ENCODE assay signal across 9 cellular contexts in the genomic region with DNA sequence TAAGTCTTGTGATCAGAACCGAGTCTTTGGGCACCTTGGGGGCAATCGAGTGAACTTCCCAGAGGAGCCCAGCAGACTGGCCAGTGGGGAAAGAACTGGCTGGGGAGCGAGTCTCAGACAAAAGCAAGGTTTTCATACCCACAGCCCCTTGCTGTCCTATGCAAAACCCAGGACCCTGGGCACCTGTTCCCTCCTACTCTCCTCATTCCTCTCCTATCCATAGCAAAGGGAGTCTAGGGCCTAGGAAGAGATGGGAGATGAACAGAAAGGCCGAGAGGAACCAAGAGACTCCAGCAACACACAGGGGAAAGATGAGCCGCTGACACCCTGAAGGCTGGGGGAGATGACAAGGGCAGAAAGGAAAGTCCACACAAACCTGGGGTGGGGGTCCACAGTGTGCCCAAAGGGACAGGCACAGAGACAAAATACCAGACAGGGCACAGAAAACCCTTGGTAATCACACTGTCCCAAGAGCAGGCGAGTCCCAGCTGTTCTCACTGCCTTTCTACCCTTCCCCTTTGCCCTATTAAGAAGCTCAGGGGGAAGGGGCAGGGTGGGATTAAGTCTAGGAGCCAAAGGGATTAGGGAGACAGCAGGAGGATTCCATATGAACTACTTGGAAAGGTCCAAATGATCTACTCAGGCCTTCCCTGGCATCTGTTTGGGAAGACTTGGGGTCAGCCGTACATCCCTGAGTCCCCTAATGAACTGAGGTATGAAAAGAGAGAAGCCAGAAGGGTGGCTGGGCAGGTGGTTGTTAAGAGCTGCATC. TPM values are rescaled to one million over a fixed set of nuclear protein-coding genes. Genes with fewer than 3 reads are reported as not detected.
DNase-seq lines count a peak whose midpoint lies in the region; ATAC-seq and TF ChIP-seq lines count a peak whose summit lies in the region.
"Had no signal": no experiment of that assay in that cellular context is flagged by ENCODE, and none has a peak within 500 bp of the region (broad histone marks: within the 10 kb centered on the region; RNA-seq: fewer than 3 reads in every experiment).

No MANE protein-coding gene starts in this region.

- dilution Hi-C loops in IMR-90 (cut with HindIII; ENCODE audit: low sequenced_read_pairs, unreplicated experiment), result no loop called here

- POLR2A ChIA-PET in A673 (lab: Charles Lee; ENCODE audit: low non-redundant PET) (interaction anchor here (1.2 kb wide), 1 partner anchor 42 kb away, joined by 4 read pairs; no protein-coding TSS in a partner anchor), IMR-90 (lab: Charles Lee; ENCODE audit: unreplicated experiment) (interaction anchor here (1.6 kb wide), 1 partner anchor 42 kb away, joined by 6 read pairs; no protein-coding TSS in a partner anchor)

- 50% methylated on average over 2 of the region's 7 CpGs; no CpG with 5 or more reads in 1 of the 2 experiments for WGBS in IMR-90 (ENCODE audit: extremely low coverage in 2 of 2, insufficient read length in 1 of 2), 2 experiments

- peaks cover 13 to 47% of the 10 kb centered on the region in 2 experiments for H3K79me1 ChIP-seq in IMR-90 (ENCODE audit: low read depth in 1 of 2, low read length in 2 of 2)

- H3K4ac ChIP-seq in IMR-90 (ENCODE audit: low read depth, low read length), result peak overlapping the region; percentile 34; the same call in 1 of the 2 replicates

- no peak overlapping the region for H4K8ac ChIP-seq in IMR-90 (ENCODE audit: low read depth in 2 of 2, low read length in 2 of 2)

- no peak overlapping the region for H2BK15ac ChIP-seq in IMR-90 (ENCODE audit: low read depth, low read length)

- TF ChIP-seq CTCF in A673 (conservative IDR thresholded peaks at IDR 0.05; ENCODE audit: low read depth, low read length) (no peak), IMR-90 (conservative IDR thresholded peaks at IDR 0.05; ENCODE audit: low read depth, low read length) (no peak), breast epithelium (IDR thresholded peaks at IDR 0.05) (no peak), GM13977 (IDR thresholded peaks at IDR 0.05; ENCODE audit: extremely low read depth, insufficient read depth, missing control alignments) (no peak)

- peak overlapping the region; percentile 81 for H3K23ac ChIP-seq in IMR-90 (ENCODE audit: low read depth, low read length)

- DNase-seq in A673 (ENCODE audit: low spot score) (no peak), IMR-90 (no peak), breast epithelium (ENCODE audit: low spot score in 2 of 2) (no peak), GM13977 (ENCODE audit: low spot score) (no peak), DMS79 (lab: John Stamatoyannopoulos, UW) (no peak), COR-L47 (lab: John Stamatoyannopoulos, UW) (no peak)
- DNase-seq in effector CD8-positive, alpha-beta T cell (lab: John Stamatoyannopoulos, UW), result no peak
- DNase-seq: activated gamma-delta T cell treated with Interleukin-2 at 50 U/mL for 16 hours had no signal

- H3K9me3 ChIP-seq in A673 (ENCODE audit: low read depth, low read length, poor library complexity, severe bottlenecking) (no peaks in the 10 kb centered on the region), IMR-90 (ENCODE audit: control insufficient read depth, insufficient read depth, low read length) (no peaks in the 10 kb centered on the region), breast epithelium (no peaks in the 10 kb centered on the region), muscle layer of duodenum (ENCODE audit: control insufficient read depth in 1 of 2, low read length in 2 of 2) (no peaks in the 10 kb centered on the region)

- H2AK9ac ChIP-seq in IMR-90 (replicated peaks; ENCODE audit: low read depth, low read length, poor library complexity), result peak overlapping the region; percentile 38

- TF ChIP-seq RAD21 in IMR-90 (IDR thresholded peaks at IDR 0.05; ENCODE audit: low read length), result no peak

- no peak overlapping the region for H3K4me3 ChIP-seq in A673 (ENCODE audit: low read depth, low read length, poor library complexity, severe bottlenecking)
- H3K4me3 ChIP-seq in IMR-90 (ENCODE audit: insufficient read depth, low read depth, low read length), result no peak overlapping the region
- H3K4me3 ChIP-seq in breast epithelium, result peak overlapping the region in 1 of 3 donors; percentile 34
- peak overlapping the region; percentile 59 to 97 for H3K4me3 ChIP-seq in muscle layer of duodenum (ENCODE audit: low read depth in 1 of 2, low read length in 2 of 2)

- H3K4me2 ChIP-seq in IMR-90 (ENCODE audit: low read depth, low read length), result peak overlapping the region; percentile 76

- ATAC-seq in IMR-90 (ENCODE audit: low read depth), result no peak

- H2BK120ac ChIP-seq in IMR-90 (ENCODE audit: low read depth, low read length), result no peak overlapping the region

- TF ChIP-seq POLR2A in IMR-90 (IDR thresholded peaks at IDR 0.05; ENCODE audit: low read depth, low read length), result no peak
- no peak for TF ChIP-seq POLR2A in breast epithelium (IDR thresholded peaks at IDR 0.05)

- H4K91ac ChIP-seq in IMR-90 (ENCODE audit: insufficient read depth, low read depth, low read length), result no peak overlapping the region

- no peaks in the 10 kb centered on the region for H3K27me3 ChIP-seq in A673 (replicated peaks; ENCODE audit: insufficient read depth, low read depth, low read length, poor library complexity)
- H3K27me3 ChIP-seq in IMR-90 (ENCODE audit: control insufficient read depth, insufficient read depth, low read length), result no peaks in the 10 kb centered on the region
- no peaks in the 10 kb centered on the region for H3K27me3 ChIP-seq in breast epithelium
- H3K27me3 ChIP-seq in muscle layer of duodenum (ENCODE audit: low read depth, low read length), result no peaks in the 10 kb centered on the region

- H3K4me1 ChIP-seq in A673 (ENCODE audit: insufficient read depth, low read length, poor library complexity, severe bottlenecking) (peaks cover 31% of the 10 kb centered on the region), IMR-90 (ENCODE audit: control insufficient read depth, insufficient read depth, low read length) (peaks cover 14% of the 10 kb centered on the region), breast epithelium (peaks cover 7 to 11% of the 10 kb centered on the region in 2 donors), muscle layer of duodenum (ENCODE audit: control insufficient read depth in 1 of 2, insufficient read depth in 2 of 2, low read length in 2 of 2) (peaks cover 11 to 40% of the 10 kb centered on the region in 2 donors)

- CTCF ChIA-PET in A673 (lab: Charles Lee), result interaction anchor here (0.7 to 1.5 kb wide), 3 partner anchors 25 to 407 kb away, joined by 3 to 30 read pairs (median 12); no protein-coding TSS in a partner anchor
- CTCF ChIA-PET in IMR-90 (lab: Yijun Ruan, JAX), result interaction anchor here (0.5 to 2.0 kb wide), 6 partner anchors 11 to 142 kb away, joined by 3 to 12 read pairs (median 4); partner anchors contain the start of gene NRM

- H3K36me3 ChIP-seq in A673 (ENCODE audit: insufficient read depth, low read length, poor library complexity, severe bottlenecking) (peaks cover 20% of the 10 kb centered on the region), IMR-90 (ENCODE audit: control insufficient read depth, insufficient read depth, low read length) (peaks cover 63% of the 10 kb centered on the region), breast epithelium (peaks cover 5% of the 10 kb centered on the region), muscle layer of duodenum (ENCODE audit: control insufficient read depth in 1 of 2, insufficient read depth in 2 of 2, low read length in 2 of 2) (peaks cover 24 to 30% of the 10 kb centered on the region in 2 donors)

- H2BK5ac ChIP-seq in IMR-90 (ENCODE audit: low read depth, low read length, poor library complexity, severe bottlenecking), result peak overlapping the region; percentile 1

- in situ Hi-C loops in IMR-90 (cut with MboI; ENCODE audit: low sequenced_read_pairs) (loop anchor here (5.0 kb wide), 2 partner anchors 42 to 197 kb away; partner anchors contain the start of gene TUBB), GM13977 (cut with MboI; ENCODE audit: low pct_unique_long_range_greater_than_20kb, low sequenced_read_pairs, unreplicated experiment) (loop anchor here (5.0 kb wide), 1 partner anchor 47 kb away; no protein-coding TSS in a partner anchor)

- no peak overlapping the region for H3K18ac ChIP-seq in IMR-90 (ENCODE audit: low read depth, low read length)

- H3K56ac ChIP-seq in IMR-90 (ENCODE audit: extremely low read depth, insufficient read depth, low read length), result no peak overlapping the region

- no peaks in the 10 kb centered on the region for H3K9me1 ChIP-seq in IMR-90 (ENCODE audit: insufficient read depth, low read length)

- H2AK5ac ChIP-seq in IMR-90 (ENCODE audit: low read depth, low read length), result no peak overlapping the region; the same call in 1 of the 2 replicates

- H2BK20ac ChIP-seq in IMR-90 (ENCODE audit: low read depth, low read length), result no peak overlapping the region

- H3K9ac ChIP-seq in IMR-90 (ENCODE audit: low read depth, low read length), result peak overlapping the region; percentile 8

- BruUV-seq in A673 (replicated peaks; lab: Mats Ljungman, UMichigan) (no TSS peak), IMR-90 (replicated peaks; lab: Mats Ljungman, UMichigan) (no TSS peak)

- H3K27ac ChIP-seq in A673 (ENCODE audit: low read depth, low read length, poor library complexity, severe bottlenecking) (peak overlapping the region; percentile 43), IMR-90 (ENCODE audit: insufficient read depth, low read length) (peak overlapping the region; percentile 47), breast epithelium (peak overlapping the region; percentile 48 to 51), muscle layer of duodenum (ENCODE audit: low read length) (peak overlapping the region; percentile 85)

- H4K5ac ChIP-seq in IMR-90 (ENCODE audit: low read depth, low read length), result no peak overlapping the region

- intact Hi-C loops in A673 (cut with micrococcal nuclease; ENCODE audit: unreplicated experiment) (loop anchor here (1.0 to 10.0 kb wide), 4 partner anchors 42 to 407 kb away; partner anchors contain the start of gene HLA-E), IMR-90 (cut with micrococcal nuclease) (loop anchor here (1.0 to 5.0 kb wide), 3 partner anchors 42 to 407 kb away; no protein-coding TSS in a partner anchor), breast epithelium (cut with DNase I; ENCODE audit: low total_unique reads) (loop anchor here (5.0 to 10.0 kb wide), 2 partner anchors 167 to 195 kb away; partner anchors contain the start of gene HLA-E)

- H4K20me1 ChIP-seq in IMR-90 (ENCODE audit: insufficient read depth, low read length), result peaks cover 86% of the 10 kb centered on the region

- H2AFZ ChIP-seq in IMR-90 (replicated peaks; ENCODE audit: low read length, poor library complexity), result no peak overlapping the region

- peak overlapping the region; percentile 76 for H3K14ac ChIP-seq in IMR-90 (replicated peaks; ENCODE audit: low read depth, low read length)

RNA-seq across cellular contexts. Expression of gene PPP1R18, which starts 6.5 kb away (rescaled TPM):
- 49.3 and 50.3 TPM in 2 replicates for total RNA-seq in A673 (2021)
- total RNA-seq in IMR-90 (2012; rRNA removed), result 31.9 and 32.8 TPM in 2 replicates
- 129 and 134 TPM in 2 replicates for polyA plus RNA-seq in IMR-90 (2012; rRNA removed)
- 129 and 140 TPM in 2 replicates for polyA plus RNA-seq in IMR-90 (2012; cell fraction: cytosol; rRNA removed)
- polyA plus RNA-seq in IMR-90 (2012; cell fraction: nucleus; rRNA removed; ENCODE audit: low replicate concordance), result 114 and 118 TPM in 2 replicates
- total RNA-seq in breast epithelium, result 10 to 100 TPM; 18.3 to 41.6 (median 20.0) TPM

RNA-seq across cellular contexts. Expression of gene DHX16, which starts 7.1 kb away (rescaled TPM):
- 44.7 and 46.4 TPM in 2 replicates for total RNA-seq in A673 (2021)
- 43.9 and 48.4 TPM in 2 replicates for total RNA-seq in IMR-90 (2012; rRNA removed)
- polyA plus RNA-seq in IMR-90 (2012; rRNA removed), result 47.9 and 48.3 TPM in 2 replicates
- polyA plus RNA-seq in IMR-90 (2012; cell fraction: cytosol; rRNA removed), result 31.6 and 38.3 TPM in 2 replicates
- polyA plus RNA-seq in IMR-90 (2012; cell fraction: nucleus; rRNA removed; ENCODE audit: low replicate concordance), result 89.6 and 98.6 TPM in 2 replicates
- total RNA-seq in breast epithelium, result 10 to 100 TPM; 23.5 to 35.3 (median 26.2) TPM

RNA-seq across cellular contexts. Expression of gene NRM, which starts 10.8 kb away (rescaled TPM):
- total RNA-seq in A673 (2021), result 49.8 and 54.4 TPM in 2 replicates
- 1.7 and 2.2 TPM in 2 replicates for total RNA-seq in IMR-90 (2012; rRNA removed)
- polyA plus RNA-seq in IMR-90 (2012; rRNA removed), result 27.0 and 29.1 TPM in 2 replicates
- polyA plus RNA-seq in IMR-90 (2012; cell fraction: cytosol; rRNA removed), result 21.0 and 21.9 TPM in 2 replicates
- 15.5 and 15.8 TPM in 2 replicates for polyA plus RNA-seq in IMR-90 (2012; cell fraction: nucleus; rRNA removed; ENCODE audit: low replicate concordance)
- 1 to 10 TPM; 1.8 to 4.0 (median 2.3) TPM for total RNA-seq in breast epithelium

RNA-seq across cellular contexts. Expression of gene C6orf136, which starts 33.0 kb away (rescaled TPM):
- total RNA-seq in A673 (2021) (25.0 and 35.9 TPM in 2 replicates), IMR-90 (2012; rRNA removed) (1.1 and 1.4 TPM in 2 replicates), breast epithelium (10 to 100 TPM in 2 of 3 donors, 1 to 10 TPM in 1; 9.6 to 19.0 (median 16.1) TPM)
- polyA plus RNA-seq in IMR-90 (2012; rRNA removed), result 11.7 and 12.8 TPM in 2 replicates
- polyA plus RNA-seq in IMR-90 (2012; cell fraction: cytosol; rRNA removed), result 10.8 and 15.8 TPM in 2 replicates
- 30.4 and 39.8 TPM in 2 replicates for polyA plus RNA-seq in IMR-90 (2012; cell fraction: nucleus; rRNA removed; ENCODE audit: low replicate concordance)

RNA-seq across cellular contexts. Expression of gene MDC1, which starts 37.1 kb away (rescaled TPM):
- total RNA-seq in A673 (2021), result 52.9 and 53.4 TPM in 2 replicates
- 3.6 and 4.5 TPM in 2 replicates for total RNA-seq in IMR-90 (2012; rRNA removed)
- polyA plus RNA-seq in IMR-90 (2012; rRNA removed), result 12.1 and 12.4 TPM in 2 replicates
- polyA plus RNA-seq in IMR-90 (2012; cell fraction: cytosol; rRNA removed), result 6.0 and 8.0 TPM in 2 replicates
- polyA plus RNA-seq in IMR-90 (2012; cell fraction: nucleus; rRNA removed; ENCODE audit: low replicate concordance), result 30.2 and 33.9 TPM in 2 replicates
- 10 to 100 TPM in 2 of 3 donors, 1 to 10 TPM in 1; 8.5 to 14.9 (median 13.4) TPM for total RNA-seq in breast epithelium

Comparison
In these comparisons a context has a peak if more than half of its experiments do, and no peak if none do; other contexts are left out.
1. H3K4me3 ChIP-seq: peak in muscle layer of duodenum (2 of 2); none in A673 (single experiment) and IMR-90 (single experiment).
2. RNA of gene NRM, which starts 10.8 kb away (total RNA-seq): 49.8 to 54.4 TPM in A673; 1.8 to 4.0 TPM in breast epithelium and 1.7 to 2.2 TPM in IMR-90; every median in the first group is over 10 times any median in the second.
3. Peak in every context shown above with its lines, with median percentiles within 50 percentile points of each other: H3K27ac ChIP-seq.